Comparison of ENCODE assay signal across 20 cellular contexts in the genomic region with DNA sequence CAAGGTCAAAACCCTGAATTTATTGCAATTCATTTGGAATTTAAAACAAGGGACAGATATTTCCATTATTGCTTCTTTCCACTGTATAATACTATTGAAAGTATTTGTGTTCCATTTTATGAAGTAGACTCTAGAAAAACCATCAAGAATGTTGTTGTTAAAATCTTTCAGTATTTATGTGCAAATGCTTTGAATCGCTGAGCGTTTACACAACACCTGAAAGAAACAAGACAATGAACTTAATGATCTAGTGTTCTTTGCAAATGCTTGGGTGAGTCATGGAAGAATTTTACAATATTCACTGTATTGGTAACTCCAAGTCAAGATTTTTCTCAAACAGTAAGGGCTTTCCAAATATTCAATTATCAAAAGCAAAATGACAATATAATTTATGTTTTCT.
"Had no signal": no experiment of that assay in that cellular context is flagged by ENCODE, and none has a peak within 500 bp of the region (broad histone marks: within the 10 kb centered on the region; RNA-seq: fewer than 3 reads in every experiment).

No MANE protein-coding gene starts in this region.

- H3K27ac ChIP-seq: SJCRH30 had no signal

- H3K9me3 ChIP-seq: SJCRH30 had no signal

- ATAC-seq: Right ventricle myocardium inferior, SK-N-SH treated with all-trans-retinoic acid at 6 μM for 48 hours had no signal

- H3K4me1 ChIP-seq: SJCRH30 had no signal

- H3K27me3 ChIP-seq: SJCRH30 had no signal

- H3K36me3 ChIP-seq: SJCRH30 had no signal

- DNase-seq: Kasumi-1, KBM-7, NCI-H1092, NCI-H1436, NCI-H187, NCI-H2029, NCI-H2081 treated with DMSO at 0.1 percent for 48 hours, NCI-H2171, NCI-H226, NCI-H446, NCI-H510A, NCI-H524 treated with DMSO at 0.1 percent for 48 hours, NCI-H69, NCI-H774, RPMI8226, SHP77 treated with DMSO at 0.1 percent for 48 hours, SJCRH30, T-helper 1 cell had no signal

- H3K4me3 ChIP-seq: SJCRH30 had no signal
